Comparison of ENCODE assay signal across 10 cellular contexts in the genomic region with DNA sequence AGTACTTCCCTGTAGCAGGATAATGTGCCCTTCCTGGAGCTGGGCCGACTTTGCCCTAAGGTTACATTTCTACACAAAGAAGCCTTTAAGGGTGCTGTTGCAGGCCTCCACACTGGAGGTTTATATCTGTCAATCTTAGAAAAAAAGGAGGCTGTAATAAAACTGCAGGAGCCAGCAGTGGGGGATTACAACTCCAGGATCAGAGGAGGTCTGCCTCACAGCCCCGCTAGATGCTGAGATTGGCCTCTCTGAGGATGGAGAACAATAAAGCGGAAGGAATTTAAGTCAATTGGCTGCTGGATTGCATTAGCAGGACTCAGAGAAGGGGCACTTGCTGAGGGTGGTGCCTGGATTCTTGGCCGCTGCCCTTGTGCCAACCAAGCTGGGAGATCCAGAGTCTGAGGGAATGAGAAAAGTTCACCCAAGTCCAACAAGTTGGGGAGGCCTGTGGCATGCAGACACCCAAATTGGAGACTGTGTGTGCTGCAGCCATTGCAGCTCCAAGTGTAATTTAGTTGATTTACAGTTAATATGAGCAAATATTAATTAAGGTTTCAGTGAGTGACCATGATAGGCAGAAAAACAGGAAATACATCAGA.
DNase-seq lines count a peak whose midpoint lies in the region; ATAC-seq, FAIRE-seq and TF ChIP-seq lines count a peak whose summit lies in the region.
"Had no signal": no experiment of that assay in that cellular context is flagged by ENCODE, and none has a peak within 500 bp of the region (broad histone marks: within the 10 kb centered on the region; RNA-seq: fewer than 3 reads in every experiment).

No MANE protein-coding gene starts in this region.

- CTCF ChIA-PET in HepG2 (lab: Yijun Ruan, JAX; ENCODE audit: low intra/inter-chr PET ratio, low total read pairs) = no interaction called here

- no peak for FAIRE-seq in HepG2 (lab: Jason Lieb, UNC)

- H3K36me3 Mint-ChIP-seq in HFFc6 (ENCODE audit: low read depth) = no peaks in the 10 kb centered on the region

- TF ChIP-seq POLR2A in HepG2 (IDR thresholded peaks at IDR 0.05; ENCODE audit: insufficient read depth in 1 of 2, low read depth in 2 of 2, low read length in 2 of 2) = no peak
- no peak for TF ChIP-seq POLR2A in adrenal gland (IDR thresholded peaks at IDR 0.05)

- no peaks in the 10 kb centered on the region; the same call in 1 of the 2 replicates for H3K27me3 Mint-ChIP-seq in HFFc6 (ENCODE audit: insufficient read depth)

- H3K4me2 ChIP-seq in BLaER1 treated with 17β-estradiol and CSF1 and Interleukin-3, amounts not matched to agents 10 nM and 100 nM = peak overlapping the region; percentile 82 to 93 (median 88)
- H3K4me2 ChIP-seq in trophoblast cell (ENCODE audit: low read length) (no peak overlapping the region), HepG2 (ENCODE audit: low read depth, low read length) (no peak overlapping the region)

- H3K14ac ChIP-seq in trophoblast cell (ENCODE audit: low read length) = no peak overlapping the region

- H4K8ac ChIP-seq in trophoblast cell (ENCODE audit: low read depth, low read length) = no peak overlapping the region

- H3K4me3 Mint-ChIP-seq in HFFc6 = 0 out of 2 replicates have a peak overlapping the region, but pooled peaks have one; percentile 91

- no peak overlapping the region for H3K4me3 ChIP-seq in BLaER1 treated with 17β-estradiol and CSF1 and Interleukin-3, amounts not matched to agents 10 nM and 100 nM
- no peak overlapping the region for H3K4me3 ChIP-seq in ectodermal cell (ENCODE audit: insufficient read depth, low read depth, low read length)
- no peak overlapping the region for H3K4me3 ChIP-seq in trophoblast cell (ENCODE audit: low read depth, low read length)
- H3K4me3 ChIP-seq in HepG2 (replicated peaks in 1 of 3; ENCODE audit: insufficient read depth in 1 of 3, low read depth in 2 of 3, low read length in 3 of 3) = no peak overlapping the region
- H3K4me3 ChIP-seq in adrenal gland = no peak overlapping the region

- TF ChIP-seq EP300 in HepG2 (IDR thresholded peaks at IDR 0.05; ENCODE audit: low read depth in 2 of 2, low read length in 2 of 2) (no peak), HepG2 (CRISPR knock-in tag; IDR thresholded peaks at IDR 0.05; ENCODE audit: borderline replicate concordance) (no peak)

- H2BK120ac ChIP-seq in trophoblast cell (ENCODE audit: insufficient read depth, low read length, poor library complexity) = peak overlapping the region; percentile 34

- no peak overlapping the region for H3K4ac ChIP-seq in trophoblast cell (ENCODE audit: low read depth, low read length)

- peaks cover 15% of the 10 kb centered on the region for H3K79me1 ChIP-seq in trophoblast cell (ENCODE audit: low read length)

- no peaks in the 10 kb centered on the region for H3K27me3 ChIP-seq in BLaER1 treated with 17β-estradiol and CSF1 and Interleukin-3, amounts not matched to agents 10 nM and 100 nM
- H3K27me3 ChIP-seq in ectodermal cell (ENCODE audit: control insufficient read depth, insufficient read depth, low read length, poor library complexity, severe bottlenecking) (no peaks in the 10 kb centered on the region), trophoblast cell (ENCODE audit: insufficient read depth, low read length) (no peaks in the 10 kb centered on the region), HepG2 (ENCODE audit: control insufficient read depth in 1 of 2, insufficient read depth in 2 of 2, low read length in 2 of 2) (peaks cover 3 to 15% of the 10 kb centered on the region in 2 experiments; a peak in 3 of 5 replicates), adrenal gland (no peaks in the 10 kb centered on the region)

- TF ChIP-seq CTCF in HFFc6 (IDR thresholded peaks at IDR 0.05) (no peak), HepG2 (CRISPR knock-in tag; IDR thresholded peaks at IDR 0.05) (no peak), adrenal gland (IDR thresholded peaks at IDR 0.05) (no peak)

- no peak overlapping the region for H3K18ac ChIP-seq in trophoblast cell (ENCODE audit: low read length)

- no peaks in the 10 kb centered on the region for H4K20me1 ChIP-seq in BLaER1 treated with 17β-estradiol and CSF1 and Interleukin-3, amounts not matched to agents 10 nM and 100 nM
- H4K20me1 ChIP-seq in HepG2 (ENCODE audit: insufficient read depth, low read length) = no peaks in the 10 kb centered on the region

- no TSS peak for BruUV-seq in HepG2 (replicated peaks; lab: Mats Ljungman, UMichigan)

- DNase-seq in HFFc6 = no peak
- DNase-seq in trophoblast cell = no peak
- no peak for DNase-seq in NCI-H748 (lab: John Stamatoyannopoulos, UW; ENCODE audit: unreplicated experiment)
- DNase-seq in HepG2 (ENCODE audit: low spot score) = no peak
- DNase-seq in adrenal gland = no peak
- DNase-seq: activated CD8-positive, alpha-beta memory T cell treated with anti-CD3 and anti-CD28 coated beads for 24 hours; cortex of kidney had no signal

- peak overlapping the region; percentile 45 for H2AFZ ChIP-seq in trophoblast cell (ENCODE audit: insufficient read depth, low read length, poor library complexity)
- no peak overlapping the region for H2AFZ ChIP-seq in HepG2 (ENCODE audit: low read length)

- no peak overlapping the region for H4K91ac ChIP-seq in trophoblast cell (ENCODE audit: low read depth, low read length)

- H3K9me3 Mint-ChIP-seq in HFFc6 = no peaks in the 10 kb centered on the region

- H2AK5ac ChIP-seq in trophoblast cell (ENCODE audit: low read length) = no peak overlapping the region

- H2BK5ac ChIP-seq in trophoblast cell (ENCODE audit: low read depth, low read length, poor library complexity) = no peak overlapping the region

- in situ Hi-C loops in HepG2 (cut with HindIII; ENCODE audit: extremely low pct_ligation_motif_present, low pct_unique_long_range_greater_than_20kb) = loop anchor here (25.0 kb wide), 1 partner anchor 338 kb away; no protein-coding TSS in a partner anchor

- H4K12ac ChIP-seq in trophoblast cell (ENCODE audit: low read depth, low read length) = no peak overlapping the region

- intact Hi-C loops in HepG2 (cut with micrococcal nuclease; ENCODE audit: unreplicated experiment) (loop anchor here (5.0 kb wide), 1 partner anchor 317 kb away; no protein-coding TSS in a partner anchor), adrenal gland (cut with DNase I) (loop anchor here (5.0 to 10.0 kb wide), 8 partner anchors 53 to 425 kb away; partner anchors contain the start of genes SSBP2 (in 2 of the 2) and ATG10 (in 1 of the 2))

- H3K79me2 ChIP-seq in trophoblast cell (ENCODE audit: control insufficient read depth, insufficient read depth, low read length, poor library complexity) (no peaks in the 10 kb centered on the region), HepG2 (ENCODE audit: insufficient read depth, low read length) (no peaks in the 10 kb centered on the region)

- no peaks in the 10 kb centered on the region for H3K36me3 ChIP-seq in BLaER1 treated with 17β-estradiol and CSF1 and Interleukin-3, amounts not matched to agents 10 nM and 100 nM
- H3K36me3 ChIP-seq in ectodermal cell (ENCODE audit: control insufficient read depth, insufficient read depth, low read length) (no peaks in the 10 kb centered on the region), trophoblast cell (ENCODE audit: control insufficient read depth in 1 of 2, insufficient read depth in 2 of 2, low read length in 2 of 2) (no peaks in the 10 kb centered on the region), HepG2 (replicated peaks in 1 of 2; ENCODE audit: control insufficient read depth in 1 of 2, insufficient read depth in 2 of 2, low read length in 2 of 2) (no peaks in the 10 kb centered on the region), adrenal gland (replicated peaks in 1 of 2) (no peaks in the 10 kb centered on the region)

- H3K9me3 ChIP-seq in BLaER1 treated with 17β-estradiol and CSF1 and Interleukin-3, amounts not matched to agents 10 nM and 100 nM (replicated peaks in 1 of 11) = no peaks in the 10 kb centered on the region
- H3K9me3 ChIP-seq in ectodermal cell (ENCODE audit: control insufficient read depth, low read length) = no peaks in the 10 kb centered on the region
- H3K9me3 ChIP-seq in trophoblast cell (ENCODE audit: insufficient read depth, low read depth, low read length) = no peaks in the 10 kb centered on the region
- no peaks in the 10 kb centered on the region for H3K9me3 ChIP-seq in HepG2 (ENCODE audit: low read length)
- H3K9me3 ChIP-seq in adrenal gland (replicated peaks in 1 of 3) = no peaks in the 10 kb centered on the region

- H3K27ac ChIP-seq in BLaER1 treated with 17β-estradiol and CSF1 and Interleukin-3, amounts not matched to agents 10 nM and 100 nM = no peak overlapping the region
- H3K27ac ChIP-seq in ectodermal cell (ENCODE audit: insufficient read depth, low read depth, low read length, poor library complexity, severe bottlenecking) (peak overlapping the region; percentile 60), trophoblast cell (ENCODE audit: low read depth, low read length) (no peak overlapping the region), HepG2 (ENCODE audit: extremely low read length, insufficient read depth, low read length) (no peak overlapping the region), adrenal gland (no peak overlapping the region)

- H3K23ac ChIP-seq in trophoblast cell (ENCODE audit: low read length) = no peak overlapping the region

- H3K4me1 ChIP-seq in BLaER1 treated with 17β-estradiol and CSF1 and Interleukin-3, amounts not matched to agents 10 nM and 100 nM = peaks cover 26 to 53% (median 32%) of the 10 kb centered on the region in 10 experiments
- H3K4me1 ChIP-seq in ectodermal cell (ENCODE audit: control insufficient read depth, insufficient read depth, low read length) = peaks cover 50% of the 10 kb centered on the region
- peaks cover 10 to 19% of the 10 kb centered on the region in 2 experiments for H3K4me1 ChIP-seq in trophoblast cell (ENCODE audit: control insufficient read depth in 1 of 2, insufficient read depth in 2 of 2, low read length in 2 of 2)
- H3K4me1 ChIP-seq in HepG2 (ENCODE audit: insufficient read depth, low read length) = 0 out of 2 replicates have a peak, but pooled peaks cover 8% of the 10 kb centered on the region
- peaks cover 14 to 23% of the 10 kb centered on the region in 2 donors for H3K4me1 ChIP-seq in adrenal gland (replicated peaks in 1 of 2)

- 66 to 69% methylated on average over 4 of the region's 4 CpGs for WGBS in ectodermal cell, 2 experiments
- no CpG with 5 or more reads among the region's 4 CpGs for WGBS in trophoblast cell (ENCODE audit: extremely low coverage, insufficient coverage, insufficient read length)
- 83% methylated on average over 4 of the region's 4 CpGs for WGBS in HepG2 (ENCODE audit: low lambda C conversion rate)
- 89 to 94% (median 92%) methylated on average over 4 of the region's 4 CpGs for WGBS in adrenal gland, 4 donors

- POLR2A ChIA-PET in HepG2 (lab: Yijun Ruan, JAX) = no interaction called here

- TF ChIP-seq RAD21 in HepG2 (CRISPR knock-in tag; IDR thresholded peaks at IDR 0.05) = no peak

- H3K9ac ChIP-seq in BLaER1 treated with 17β-estradiol and CSF1 and Interleukin-3, amounts not matched to agents 10 nM and 100 nM = no peak overlapping the region
- no peak overlapping the region for H3K9ac ChIP-seq in trophoblast cell (ENCODE audit: low read length)
- H3K9ac ChIP-seq in HepG2 (ENCODE audit: insufficient read depth, low read depth, low read length) = no peak overlapping the region

- H3K4me1 Mint-ChIP-seq in HFFc6 (ENCODE audit: low read depth) = peaks cover 56% of the 10 kb centered on the region

- H2BK12ac ChIP-seq in trophoblast cell (ENCODE audit: low read length) = peak overlapping the region; percentile 63

- ATAC-seq in HG02571 (IDR thresholded peaks at IDR 0.05; ENCODE audit: unreplicated experiment) = no peak
- no peak for ATAC-seq in HepG2

- peak overlapping the region; percentile 97 for H3K27ac Mint-ChIP-seq in HFFc6

Comparison
In these comparisons a context has a peak if more than half of its experiments do, and no peak if none do; other contexts are left out.
1. H3K4me2 ChIP-seq: peak in BLaER1 treated with 17β-estradiol and CSF1 and Interleukin-3, amounts not matched to agents 10 nM and 100 nM (11 of 11); none in trophoblast cell (single experiment) and HepG2 (single experiment).